In the genomic region with DNA sequence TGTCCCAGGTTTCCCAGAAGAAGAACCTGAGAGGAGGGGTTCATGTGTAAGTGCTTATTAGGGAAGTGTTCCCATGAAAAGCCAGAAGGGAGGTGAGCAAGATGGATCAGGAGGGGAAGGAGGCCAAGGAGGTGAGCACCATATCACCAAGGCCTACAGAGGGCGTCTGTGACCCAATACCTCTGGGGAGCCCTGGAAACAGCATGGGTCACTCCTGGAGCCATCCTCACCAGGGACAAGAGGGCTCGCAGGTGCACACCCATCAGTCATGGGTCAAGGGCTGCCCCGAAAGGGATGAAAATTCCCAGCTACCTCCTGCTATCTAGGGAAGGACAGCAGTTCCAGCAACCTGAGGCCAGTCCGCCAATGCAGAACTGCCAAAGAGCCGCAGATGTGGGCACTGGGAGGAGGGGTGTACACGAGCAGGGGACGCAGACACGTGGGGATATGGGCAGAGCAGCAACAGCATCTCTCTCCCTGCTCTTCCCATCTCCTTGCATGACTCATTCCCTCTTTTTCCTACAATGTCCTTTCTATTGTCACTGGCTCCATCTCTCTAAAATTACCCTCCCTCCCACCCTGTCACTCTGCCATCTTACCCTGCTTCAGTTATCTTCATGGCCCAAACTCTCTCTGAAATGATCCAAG, we compare ENCODE assay signal across 19 cellular contexts.
DNase-seq lines count a peak whose midpoint lies in the region; ATAC-seq, FAIRE-seq and TF ChIP-seq lines count a peak whose summit lies in the region.
"Had no signal": no experiment of that assay in that cellular context is flagged by ENCODE, and none has a peak within 500 bp of the region (broad histone marks: within the 10 kb centered on the region; RNA-seq: fewer than 3 reads in every experiment).

No MANE protein-coding gene starts in this region.

- no peaks in the 10 kb centered on the region for H3K36me3 Mint-ChIP-seq in endodermal cell (ENCODE audit: low read depth)
- H3K36me3 Mint-ChIP-seq in CD4-positive, alpha-beta T cell (ENCODE audit: low read depth) = no peaks in the 10 kb centered on the region
- H3K36me3 Mint-ChIP-seq: naive thymus-derived CD8-positive, alpha-beta T cell had no signal

- H3K36me3 ChIP-seq in heart right ventricle (no peaks in the 10 kb centered on the region), right atrium auricular region (no peaks in the 10 kb centered on the region), endodermal cell (ENCODE audit: control insufficient read depth, insufficient read depth, low read length) (no peaks in the 10 kb centered on the region), small intestine (ENCODE audit: control insufficient read depth in 2 of 2, insufficient read depth in 2 of 2, low read length in 2 of 2) (no peaks in the 10 kb centered on the region)
- H3K36me3 ChIP-seq: HAP-1 had no signal

- intact Hi-C loops in heart right ventricle (cut with DNase I) = loop anchor here in 1 of 10 donors (10.0 kb wide), 1 partner anchor 85 kb away; no protein-coding TSS in a partner anchor
- intact Hi-C loops in CD4-positive, alpha-beta T cell (cut with DNase I, micrococcal nuclease) = no loop called here

- no peak overlapping the region for H3K4me3 ChIP-seq in heart right ventricle
- H3K4me3 ChIP-seq in right atrium auricular region = no peak overlapping the region
- H3K4me3 ChIP-seq in LNCaP clone FGC (ENCODE audit: low read depth, low read length) = no peak overlapping the region
- no peak overlapping the region for H3K4me3 ChIP-seq in endodermal cell (ENCODE audit: low read length)
- H3K4me3 ChIP-seq in small intestine (ENCODE audit: low read depth in 1 of 2, low read length in 2 of 2) = no peak overlapping the region
- H3K4me3 ChIP-seq: HAP-1 had no signal

- peak in 5 of 8 donors; percentile 39 to 49 (median 46) for ATAC-seq in heart right ventricle
- ATAC-seq in CD4-positive, alpha-beta T cell (ENCODE audit: poor library complexity) = no peak
- ATAC-seq: activated naive CD8-positive, alpha-beta T cell treated with anti-CD3 and anti-CD28 coated beads, Interleukin-2, amount 50 U/mL, for 24 hours; activated T-helper 17 cell treated with anti-CD3 and anti-CD28 coated beads, Interleukin-2, amount 50 U/mL, for 72 hours; naive thymus-derived CD8-positive, alpha-beta T cell had no signal

- no peaks in the 10 kb centered on the region for H3K9me3 Mint-ChIP-seq in endodermal cell
- H3K9me3 Mint-ChIP-seq in CD4-positive, alpha-beta T cell = no peaks in the 10 kb centered on the region
- H3K9me3 Mint-ChIP-seq: activated naive CD8-positive, alpha-beta T cell treated with anti-CD3 and anti-CD28 coated beads, Interleukin-2, amount 50 U/mL, for 24 hours; naive thymus-derived CD8-positive, alpha-beta T cell had no signal

- H3K4me1 ChIP-seq in heart right ventricle (peaks cover 0 to 4% (median 0%) of the 10 kb centered on the region in 9 donors), right atrium auricular region (no peaks in the 10 kb centered on the region), endodermal cell (ENCODE audit: control insufficient read depth, insufficient read depth, low read length) (no peaks in the 10 kb centered on the region), small intestine (ENCODE audit: control insufficient read depth in 2 of 2, insufficient read depth in 1 of 2, low read depth in 1 of 2, low read length in 1 of 2) (no peaks in the 10 kb centered on the region)
- H3K4me1 ChIP-seq: HAP-1 had no signal

- CTCF ChIA-PET in CD4-positive, alpha-beta T cell (lab: Charles Lee) = no interaction called here

- H3K27ac ChIP-seq in heart right ventricle (peak overlapping the region in 4 of 10 donors; percentile 28 to 50 (median 40)), right atrium auricular region (no peak overlapping the region), endodermal cell (ENCODE audit: low read depth, low read length) (no peak overlapping the region), small intestine (ENCODE audit: low read depth in 1 of 2, low read length in 1 of 2) (no peak overlapping the region)
- H3K27ac ChIP-seq in CD4-positive, alpha-beta T cell (ENCODE audit: low read depth, low read length) = no peak overlapping the region

- no peak for DNase-seq in heart right ventricle
- no peak for DNase-seq in right atrium auricular region (ENCODE audit: low spot score)
- DNase-seq in LNCaP clone FGC (ENCODE audit: low read depth) = no peak
- DNase-seq in endodermal cell = peak; percentile 67
- DNase-seq in small intestine = peak; percentile 6
- DNase-seq in NCI-H1092 (lab: John Stamatoyannopoulos, UW) = no peak
- no peak for DNase-seq in ureter (ENCODE audit: low spot score)
- no peak for DNase-seq in CD4-positive, alpha-beta T cell
- DNase-seq: activated CD4-positive, CD25-positive, alpha-beta regulatory T cell; activated naive CD8-positive, alpha-beta T cell treated with anti-CD3 and anti-CD28 coated beads, Interleukin-2, amount 50 U/mL, for 24 hours; C1 segment of cervical spinal cord; naive thymus-derived CD8-positive, alpha-beta T cell; SHP77 treated with DMSO at 0.1 percent for 48 hours had no signal

- H3K27me3 Mint-ChIP-seq in endodermal cell (ENCODE audit: insufficient read depth) = peaks cover 13% of the 10 kb centered on the region
- no peaks in the 10 kb centered on the region for H3K27me3 Mint-ChIP-seq in CD4-positive, alpha-beta T cell
- H3K27me3 Mint-ChIP-seq: activated naive CD8-positive, alpha-beta T cell treated with anti-CD3 and anti-CD28 coated beads, Interleukin-2, amount 50 U/mL, for 24 hours; naive thymus-derived CD8-positive, alpha-beta T cell had no signal

- H3K9me3 ChIP-seq in heart right ventricle (no peaks in the 10 kb centered on the region), right atrium auricular region (no peaks in the 10 kb centered on the region), endodermal cell (ENCODE audit: control insufficient read depth, low read length) (no peaks in the 10 kb centered on the region), small intestine (ENCODE audit: control insufficient read depth, low read depth) (no peaks in the 10 kb centered on the region)
- H3K9me3 ChIP-seq in CD4-positive, alpha-beta T cell (ENCODE audit: control insufficient read depth, low read length) = no peaks in the 10 kb centered on the region
- H3K9me3 ChIP-seq: HAP-1 had no signal

- peaks cover 7% of the 10 kb centered on the region for H3K4me1 Mint-ChIP-seq in endodermal cell
- no peaks in the 10 kb centered on the region for H3K4me1 Mint-ChIP-seq in CD4-positive, alpha-beta T cell (ENCODE audit: low read depth)
- H3K4me1 Mint-ChIP-seq: activated naive CD8-positive, alpha-beta T cell treated with anti-CD3 and anti-CD28 coated beads, Interleukin-2, amount 50 U/mL, for 24 hours; activated T-helper 17 cell treated with anti-CD3 and anti-CD28 coated beads, Interleukin-2, amount 50 U/mL, for 72 hours; naive thymus-derived CD8-positive, alpha-beta T cell had no signal

- no peak overlapping the region for H3K9ac ChIP-seq in endodermal cell (ENCODE audit: extremely low read depth, low read length, poor library complexity, severe bottlenecking)

- FAIRE-seq in small intestine (lab: Jason Lieb, UNC) = no peak
- FAIRE-seq: GM12891, islet of Langerhans, urothelium cell line had no signal

- H3K27me3 ChIP-seq in heart right ventricle = no peaks in the 10 kb centered on the region
- H3K27me3 ChIP-seq in right atrium auricular region = no peaks in the 10 kb centered on the region
- peaks cover 16% of the 10 kb centered on the region for H3K27me3 ChIP-seq in endodermal cell (ENCODE audit: control insufficient read depth, insufficient read depth, low read length, poor library complexity, severe bottlenecking)
- no peaks in the 10 kb centered on the region for H3K27me3 ChIP-seq in small intestine (ENCODE audit: control insufficient read depth in 2 of 2, insufficient read depth in 2 of 2, low read length in 2 of 2)
- no peaks in the 10 kb centered on the region for H3K27me3 ChIP-seq in CD4-positive, alpha-beta T cell (ENCODE audit: control insufficient read depth, insufficient read depth, low read length)

- TF ChIP-seq CTCF in heart right ventricle (IDR thresholded peaks at IDR 0.05) (no peak), right atrium auricular region (IDR thresholded peaks at IDR 0.05) (no peak), LNCaP clone FGC (IDR thresholded peaks at IDR 0.05; ENCODE audit: control insufficient read depth, extremely low read depth, insufficient read depth) (0 out of 2 replicates have a peak, but pooled peaks have one; percentile 3), endodermal cell (conservative IDR thresholded peaks at IDR 0.05) (peak; percentile 68)
- TF ChIP-seq CTCF in CD4-positive, alpha-beta T cell (IDR thresholded peaks at IDR 0.05) = no peak

- POLR2A ChIA-PET in CD4-positive, alpha-beta T cell (lab: Charles Lee) = no interaction called here

- 78 to 80% methylated on average over 8 of the region's 8 CpGs for WGBS in heart right ventricle, 2 donors
- 80% methylated on average over 8 of the region's 8 CpGs; no CpG with 5 or more reads in 1 of the 2 experiments for WGBS in endodermal cell (ENCODE audit: insufficient coverage in 1 of 2, insufficient read length in 1 of 2), 2 experiments
- WGBS in small intestine, 3 donors = 74 to 80% (median 80%) methylated on average over 8 of the region's 8 CpGs

- no peak overlapping the region for H3K27ac Mint-ChIP-seq in endodermal cell
- H3K27ac Mint-ChIP-seq in CD4-positive, alpha-beta T cell = no peak overlapping the region
- H3K27ac Mint-ChIP-seq: activated naive CD8-positive, alpha-beta T cell treated with anti-CD3 and anti-CD28 coated beads, Interleukin-2, amount 50 U/mL, for 24 hours; activated T-helper 17 cell treated with anti-CD3 and anti-CD28 coated beads, Interleukin-2, amount 50 U/mL, for 72 hours; naive thymus-derived CD8-positive, alpha-beta T cell; T-helper 1 cell treated with Interleukin-12 subunit alpha and Interleukin-12 subunit beta and Interleukin-4 antibody, amounts not matched to agents 30 μg/mL and 1 μg/mL, for 36 hours had no signal

- no peak overlapping the region for H3K4me3 Mint-ChIP-seq in endodermal cell
- no peak overlapping the region for H3K4me3 Mint-ChIP-seq in CD4-positive, alpha-beta T cell
- H3K4me3 Mint-ChIP-seq: activated naive CD8-positive, alpha-beta T cell treated with anti-CD3 and anti-CD28 coated beads, Interleukin-2, amount 50 U/mL, for 24 hours; activated T-helper 17 cell treated with anti-CD3 and anti-CD28 coated beads, Interleukin-2, amount 50 U/mL, for 72 hours; naive thymus-derived CD8-positive, alpha-beta T cell; T-helper 1 cell treated with Interleukin-12 subunit alpha and Interleukin-12 subunit beta and Interleukin-4 antibody, amounts not matched to agents 30 μg/mL and 1 μg/mL, for 36 hours had no signal

Comparison
In these comparisons a context has a peak if more than half of its experiments do, and no peak if none do; other contexts are left out.
1. DNase-seq: peak in endodermal cell (single experiment) and small intestine (single experiment); none in heart right ventricle (0 of 2), right atrium auricular region (single experiment), LNCaP clone FGC (single experiment), NCI-H1092 (single experiment), ureter (single experiment) and CD4-positive, alpha-beta T cell (0 of 10).
2. CTCF ChIP-seq: peak in LNCaP clone FGC (single experiment) and endodermal cell (single experiment); none in heart right ventricle (0 of 9), right atrium auricular region (0 of 2) and CD4-positive, alpha-beta T cell (single experiment).